In genomic region chr11:67267188-67268035, GRCh38 we compare ENCODE assay signal across 8 cellular contexts. TPM values are rescaled to one million over a fixed set of nuclear protein-coding genes. Genes with fewer than 3 reads are reported as not detected.
DNase-seq lines count a peak whose midpoint lies in the region; ATAC-seq and TF ChIP-seq lines count a peak whose summit lies in the region.

No MANE protein-coding gene starts in this region.

- no peak for TF ChIP-seq CTCF in spleen (IDR thresholded peaks at IDR 0.05 in 8 of 11, conservative IDR thresholded peaks at IDR 0.05 in 3 of 11)

- intact Hi-C loops in CD4-positive, alpha-beta memory T cell (cut with micrococcal nuclease) = loop anchor here (1.0 to 5.0 kb wide), 3 partner anchors 10 to 105 kb away; partner anchors contain the start of gene CLCF1
- intact Hi-C loops in spleen (cut with DNase I; ENCODE audit: low total_unique reads) = no loop called here

- H3K9me3 Mint-ChIP-seq in CD4-positive, alpha-beta memory T cell = no peaks in the 10 kb centered on the region
- no peaks in the 10 kb centered on the region for H3K9me3 Mint-ChIP-seq in activated naive CD8-positive, alpha-beta T cell (ENCODE audit: low read depth)

- peak; percentile 26 to 58 (median 45) for DNase-seq in CD4-positive, alpha-beta memory T cell
- DNase-seq in HuH-7.5 (ENCODE audit: low spot score) = peak; percentile 97
- DNase-seq in iPS DF 6.9 (ENCODE audit: low read depth, low spot score) = no peak
- DNase-seq in spleen = peak; percentile 89
- no peak for DNase-seq in KG1 (lab: John Stamatoyannopoulos, UW)
- DNase-seq in cerebellar nuclear complex (lab: John Stamatoyannopoulos, UW) = no peak

- H3K27ac ChIP-seq in CD4-positive, alpha-beta memory T cell (ENCODE audit: low read depth, low read length) = peak overlapping the region; percentile 80
- no peak overlapping the region for H3K27ac ChIP-seq in iPS DF 6.9 (ENCODE audit: low read length)
- H3K27ac ChIP-seq in spleen = peak overlapping the region; percentile 89 to 100 (median 97)

- H3K4me1 ChIP-seq in CD4-positive, alpha-beta memory T cell (ENCODE audit: insufficient read depth, low read length) = peaks cover 67% of the 10 kb centered on the region
- H3K4me1 ChIP-seq in iPS DF 6.9 (ENCODE audit: control insufficient read depth, insufficient read depth, low read length) (peaks cover 15% of the 10 kb centered on the region), spleen (peaks cover 65 to 88% (median 74%) of the 10 kb centered on the region in 6 donors)

- peak overlapping the region; percentile 92 to 98 (median 97) for H3K4me3 Mint-ChIP-seq in CD4-positive, alpha-beta memory T cell
- peak overlapping the region; percentile 94 for H3K4me3 Mint-ChIP-seq in activated naive CD8-positive, alpha-beta T cell

- no peaks in the 10 kb centered on the region for H3K27me3 ChIP-seq in CD4-positive, alpha-beta memory T cell (ENCODE audit: insufficient read depth, low read length)
- H3K27me3 ChIP-seq in iPS DF 6.9 (ENCODE audit: control insufficient read depth, insufficient read depth, low read length) = no peaks in the 10 kb centered on the region; the same call in 1 of the 2 replicates
- H3K27me3 ChIP-seq in spleen (replicated peaks in 1 of 7) = no peaks in the 10 kb centered on the region

- CTCF ChIA-PET in CD4-positive, alpha-beta memory T cell (lab: Charles Lee; ENCODE audit: partially characterized antibody) = interaction anchor here (0.9 to 7.1 kb wide), 11 partner anchors 10 to 124 kb away, joined by 3 to 54 read pairs (median 6); partner anchors contain the start of genes ANKRD13D and RAD9A

- peaks cover 0 to 2% of the 10 kb centered on the region in 2 donors for H3K27me3 Mint-ChIP-seq in CD4-positive, alpha-beta memory T cell
- H3K27me3 Mint-ChIP-seq in activated naive CD8-positive, alpha-beta T cell = no peaks in the 10 kb centered on the region

- H3K27ac Mint-ChIP-seq in CD4-positive, alpha-beta memory T cell = peak overlapping the region; percentile 91 to 98 (median 96)
- H3K27ac Mint-ChIP-seq in activated naive CD8-positive, alpha-beta T cell = peak overlapping the region; percentile 100

- no peak for TF ChIP-seq POLR2A in spleen (IDR thresholded peaks at IDR 0.05)

- H3K4me1 Mint-ChIP-seq in CD4-positive, alpha-beta memory T cell = peaks cover 41 to 84% (median 58%) of the 10 kb centered on the region in 4 donors
- peaks cover 82% of the 10 kb centered on the region for H3K4me1 Mint-ChIP-seq in activated naive CD8-positive, alpha-beta T cell (ENCODE audit: low read depth)

- H3K4me3 ChIP-seq in CD4-positive, alpha-beta memory T cell (ENCODE audit: low read length in 2 of 2) = peak overlapping the region; percentile 88 to 92
- H3K4me3 ChIP-seq in iPS DF 6.9 (ENCODE audit: low read length) = peak overlapping the region; percentile 70; the same call in 1 of the 2 replicates
- H3K4me3 ChIP-seq in spleen = peak overlapping the region; percentile 81 to 100 (median 94)

- WGBS in iPS DF 6.9 (ENCODE audit: insufficient coverage, insufficient read length) = no CpG with 5 or more reads among the region's 28 CpGs
- 0 to 3% (median 2%) methylated on average over 23 to 28 of the region's 28 CpGs for WGBS in spleen, 5 donors

- no peaks in the 10 kb centered on the region for H3K9me3 ChIP-seq in CD4-positive, alpha-beta memory T cell (ENCODE audit: control insufficient read depth in 1 of 2, low read length in 2 of 2)
- no peaks in the 10 kb centered on the region for H3K9me3 ChIP-seq in iPS DF 6.9 (ENCODE audit: control insufficient read depth, insufficient read depth, low read length)
- no peaks in the 10 kb centered on the region for H3K9me3 ChIP-seq in spleen

- H3K36me3 ChIP-seq in CD4-positive, alpha-beta memory T cell (ENCODE audit: insufficient read depth, low read length) = peaks cover 19% of the 10 kb centered on the region
- H3K36me3 ChIP-seq in iPS DF 6.9 (ENCODE audit: control insufficient read depth, insufficient read depth, low read length) (peaks cover 2% of the 10 kb centered on the region; the same call in 1 of the 2 replicates), spleen (peaks cover 0 to 46% (median 8%) of the 10 kb centered on the region in 6 donors)

- H3K36me3 Mint-ChIP-seq in CD4-positive, alpha-beta memory T cell = peaks cover 29 to 50% of the 10 kb centered on the region in 2 donors
- H3K36me3 Mint-ChIP-seq in activated naive CD8-positive, alpha-beta T cell = peaks cover 2% of the 10 kb centered on the region

- POLR2A ChIA-PET in CD4-positive, alpha-beta memory T cell (lab: Charles Lee; ENCODE audit: partially characterized antibody) = interaction anchor here (0.7 to 17.3 kb wide), 17 partner anchors 14 to 163 kb away, joined by 3 to 1163 read pairs (median 4); partner anchors contain the start of genes ANKRD13D, POLD4, PPP1CA and SSH3

- no peak for ATAC-seq in GM19455 (IDR thresholded peaks at IDR 0.05; ENCODE audit: unreplicated experiment)

RNA-seq across cellular contexts. Expression of gene GRK2, which starts 1.1 kb away (rescaled TPM):
- total RNA-seq in CD4-positive, alpha-beta memory T cell = 100 to 1,000 TPM; 299 to 310 TPM
- 10 to 100 TPM; 12.8 to 63.7 TPM for polyA plus RNA-seq in CD4-positive, alpha-beta memory T cell
- total RNA-seq in spleen = 100 to 1,000 TPM; 168 to 301 (median 263) TPM
- polyA plus RNA-seq in spleen = 100 to 1,000 TPM; 119 to 270 (median 192) TPM

RNA-seq across cellular contexts. Expression of gene ANKRD13D, which starts 21.7 kb away (rescaled TPM):
- 100 to 1,000 TPM; 244 to 247 TPM for total RNA-seq in CD4-positive, alpha-beta memory T cell
- polyA plus RNA-seq in CD4-positive, alpha-beta memory T cell = 10 to 100 TPM; 12.0 to 31.3 TPM
- 100 to 1,000 TPM in 5 of 7 donors, 10 to 100 TPM in 2; 67.3 to 151 (median 124) TPM for total RNA-seq in spleen
- polyA plus RNA-seq in spleen = 100 to 1,000 TPM in 2 of 3 donors, 10 to 100 TPM in 1; 65.2 to 138 (median 129) TPM

RNA-seq across cellular contexts. Expression of gene SSH3, which starts 35.9 kb away (rescaled TPM):
- 10 to 100 TPM; 22.5 to 26.3 TPM for total RNA-seq in CD4-positive, alpha-beta memory T cell
- polyA plus RNA-seq in CD4-positive, alpha-beta memory T cell = 1 to 10 TPM in 1 of 2 donors, under 1 TPM in 1; 0.79 to 6.5 TPM
- total RNA-seq in spleen = 10 to 100 TPM; 14.6 to 31.8 (median 22.9) TPM
- 10 to 100 TPM in 1 of 3 donors, 1 to 10 TPM in 2; 4.3 to 11.1 (median 5.9) TPM for polyA plus RNA-seq in spleen

Comparison
In these comparisons a context has a peak if more than half of its experiments do, and no peak if none do; other contexts are left out.
1. DNase-seq: peak in CD4-positive, alpha-beta memory T cell (5 of 5), HuH-7.5 (single experiment) and spleen (single experiment); none in iPS DF 6.9 (single experiment), KG1 (single experiment) and cerebellar nuclear complex (0 of 2).
2. Peak in every context shown above with its lines, with median percentiles within 50 percentile points of each other: H3K4me3 ChIP-seq.